In the genomic region with DNA sequence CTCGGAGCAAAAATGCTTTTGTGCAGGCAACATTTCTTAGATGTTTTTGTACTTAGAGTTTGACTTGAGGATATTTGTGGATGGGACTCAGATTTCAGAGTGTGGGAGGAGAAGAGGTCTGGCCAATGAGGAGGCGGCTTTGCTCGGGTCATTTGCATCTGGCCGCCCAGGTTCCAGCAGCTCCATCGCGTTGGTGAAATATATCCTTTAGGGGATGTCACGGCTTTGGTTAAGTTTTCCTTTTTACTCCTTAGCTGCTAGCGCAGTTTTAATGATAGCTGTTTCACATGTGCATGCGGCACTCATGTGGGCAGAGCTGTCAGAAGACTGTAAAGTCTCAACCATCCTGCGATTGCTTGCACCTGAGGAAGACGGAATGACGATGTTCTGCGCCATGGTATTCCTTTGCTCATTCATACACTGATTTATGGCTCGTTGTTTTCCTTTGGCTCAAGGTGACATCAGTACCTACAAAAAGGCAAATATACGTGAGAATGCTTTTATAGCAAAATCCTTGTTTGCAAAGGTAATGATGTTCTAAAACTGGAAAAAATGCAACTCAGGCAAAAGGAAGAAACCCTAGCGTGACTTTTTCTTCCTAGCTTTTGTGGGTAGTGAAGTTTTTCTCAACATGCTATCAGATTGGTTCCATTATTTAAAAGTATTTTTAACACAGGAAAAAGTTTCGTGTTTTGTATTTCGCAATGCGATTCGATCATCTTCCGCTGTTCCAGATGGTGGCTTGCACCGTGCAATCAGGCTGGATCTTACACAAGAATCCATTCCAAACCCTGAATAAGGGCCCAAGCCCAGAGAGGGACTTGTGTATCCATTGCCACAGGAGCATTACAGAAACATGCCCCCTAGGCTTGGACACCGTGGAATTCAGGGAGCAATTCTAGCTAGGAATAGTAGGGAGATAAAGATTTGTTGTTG, we compare ENCODE assay signal across 9 cellular contexts.
DNase-seq lines count a peak whose midpoint lies in the region; ATAC-seq and TF ChIP-seq lines count a peak whose summit lies in the region.
"Had no signal": no experiment of that assay in that cellular context is flagged by ENCODE, and none has a peak within 500 bp of the region (broad histone marks: within the 10 kb centered on the region; RNA-seq: fewer than 3 reads in every experiment).

No MANE protein-coding gene starts in this region.

- H3K27me3 ChIP-seq in HUES48 (ENCODE audit: control insufficient read depth, insufficient read depth, low read length), result no peaks in the 10 kb centered on the region
- no peaks in the 10 kb centered on the region for H3K27me3 ChIP-seq in fibroblast of lung (ENCODE audit: control insufficient read depth, insufficient read depth, low read length)
- no peaks in the 10 kb centered on the region for H3K27me3 ChIP-seq in mucosa of stomach (ENCODE audit: control insufficient read depth, insufficient read depth, low read length)

- H3K79me2 ChIP-seq in fibroblast of lung (ENCODE audit: control insufficient read depth, insufficient read depth, low read length), result no peaks in the 10 kb centered on the region

- peak overlapping the region; percentile 39 for H3K27ac ChIP-seq in HUES48 (ENCODE audit: low read depth, low read length)
- peak overlapping the region; percentile 64 for H3K27ac ChIP-seq in fibroblast of lung (ENCODE audit: insufficient read depth, low read length)

- no peaks in the 10 kb centered on the region for H3K36me3 ChIP-seq in HUES48 (ENCODE audit: control insufficient read depth, insufficient read depth, low read length)
- no peaks in the 10 kb centered on the region for H3K36me3 ChIP-seq in fibroblast of lung (ENCODE audit: control insufficient read depth, insufficient read depth, low read length)
- H3K36me3 ChIP-seq in mucosa of stomach (ENCODE audit: control insufficient read depth, insufficient read depth, low read length), result no peaks in the 10 kb centered on the region

- H3K4me2 ChIP-seq in fibroblast of lung (ENCODE audit: extremely low read depth, insufficient read depth, low read length), result peak overlapping the region; percentile 79

- ATAC-seq in HG03025 (IDR thresholded peaks at IDR 0.05; ENCODE audit: low FRiP score, unreplicated experiment), result no peak
- ATAC-seq in HG03280 (IDR thresholded peaks at IDR 0.05; ENCODE audit: unreplicated experiment), result no peak

- H2AFZ ChIP-seq in fibroblast of lung (ENCODE audit: low read length), result peak overlapping the region; percentile 20

- H3K4me1 ChIP-seq in HUES48 (ENCODE audit: control insufficient read depth, insufficient read depth, low read length), result peaks cover 15% of the 10 kb centered on the region
- peaks cover 6% of the 10 kb centered on the region for H3K4me1 ChIP-seq in fibroblast of lung (ENCODE audit: control insufficient read depth, extremely low read depth, insufficient read depth, low read length)
- H3K4me1 ChIP-seq in mucosa of stomach (ENCODE audit: control insufficient read depth, insufficient read depth, low read length), result peaks cover 11% of the 10 kb centered on the region

- H3K9ac ChIP-seq in HUES48 (ENCODE audit: low read depth, low read length) (no peak overlapping the region), fibroblast of lung (ENCODE audit: insufficient read depth, low read length) (peak overlapping the region; percentile 28), mucosa of stomach (ENCODE audit: low read length) (peak overlapping the region; percentile 41)

- H3K4me3 ChIP-seq in HUES48 (ENCODE audit: low read depth, low read length) (peak overlapping the region; percentile 50; the same call in 1 of the 2 replicates), fibroblast of lung (replicated peaks in 1 of 4; ENCODE audit: control extremely low read depth in 1 of 4, insufficient read depth in 1 of 4, low read depth in 3 of 4, low read length in 4 of 4) (peak overlapping the region; percentile 43 to 93 (median 56)), mucosa of stomach (ENCODE audit: low read length) (no peak overlapping the region)

- DNase-seq in A172 (ENCODE audit: low spot score) (peak; percentile 81), SIG-M5 (lab: John Stamatoyannopoulos, UW) (peak; percentile 81), fibroblast of lung (ENCODE audit: low read depth in 2 of 2) (peak; percentile 95 to 98)
- DNase-seq in activated CD4-positive, CD25-positive, alpha-beta regulatory T cell (lab: John Stamatoyannopoulos, UW), result no peak
- DNase-seq: CD4-positive, CD25-positive, alpha-beta regulatory T cell had no signal

- no peaks in the 10 kb centered on the region for H3K9me3 ChIP-seq in HUES48 (ENCODE audit: control insufficient read depth, insufficient read depth, low read length)
- no peaks in the 10 kb centered on the region for H3K9me3 ChIP-seq in fibroblast of lung (ENCODE audit: control insufficient read depth, insufficient read depth, low read depth, low read length)
- no peaks in the 10 kb centered on the region for H3K9me3 ChIP-seq in mucosa of stomach (ENCODE audit: control insufficient read depth, low read length)

- no peaks in the 10 kb centered on the region for H4K20me1 ChIP-seq in fibroblast of lung (ENCODE audit: control insufficient read depth, extremely low read depth, insufficient read depth, low read length)

- no peak for TF ChIP-seq CTCF in fibroblast of lung (conservative IDR thresholded peaks at IDR 0.05 in 1 of 2, IDR thresholded peaks at IDR 0.05 in 1 of 2; ENCODE audit: low read depth in 1 of 2, low read length in 2 of 2)

Comparison
In these comparisons a context has a peak if more than half of its experiments do, and no peak if none do; other contexts are left out.
1. DNase-seq: peak in A172 (single experiment), SIG-M5 (single experiment) and fibroblast of lung (2 of 2); none in activated CD4-positive, CD25-positive, alpha-beta regulatory T cell (0 of 4).